ENCODE assay signal across 1 cellular context in the genomic region with DNA sequence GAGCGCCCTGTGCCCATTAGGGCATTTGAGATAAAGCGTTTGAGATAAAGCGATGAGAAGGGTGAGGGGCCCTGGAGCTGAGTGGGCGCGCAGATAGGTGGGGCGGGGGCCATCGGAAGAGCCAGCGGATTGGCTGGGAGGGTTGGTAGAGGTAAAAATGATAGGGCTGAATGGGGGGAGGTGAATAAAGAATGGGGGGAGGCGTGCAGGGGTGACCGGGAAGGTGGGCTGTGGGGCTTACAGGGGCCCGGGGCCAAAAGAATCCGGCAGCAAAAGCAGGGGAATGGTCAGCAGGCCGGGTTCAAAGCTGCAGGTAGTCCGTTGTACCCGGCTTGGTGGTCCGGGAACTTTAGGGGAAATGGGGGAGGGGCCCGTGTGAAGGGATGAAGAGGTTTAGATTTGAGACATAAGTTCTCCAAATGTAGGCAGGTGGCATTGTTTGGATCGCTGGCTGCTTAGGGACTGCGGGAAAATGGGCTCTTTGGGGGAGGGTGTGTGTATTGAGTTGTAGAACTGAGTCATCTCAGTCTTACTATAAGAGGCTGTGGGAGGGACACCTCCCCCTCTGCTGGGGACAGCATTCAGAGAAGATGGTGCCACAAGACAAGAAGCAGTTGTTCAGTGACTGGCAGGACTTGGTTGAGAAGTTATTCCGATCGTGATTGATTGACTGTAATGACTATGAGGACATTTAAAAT.
TF ChIP-seq lines count a peak whose summit lies in the region.

No MANE protein-coding gene starts in this region.

TF ChIP-seq in K562, 482 proteins besides CTCF, POLR2A, EP300 and RAD21 (continued from another document and continues in another):
- TF ChIP-seq, protein P1, sequence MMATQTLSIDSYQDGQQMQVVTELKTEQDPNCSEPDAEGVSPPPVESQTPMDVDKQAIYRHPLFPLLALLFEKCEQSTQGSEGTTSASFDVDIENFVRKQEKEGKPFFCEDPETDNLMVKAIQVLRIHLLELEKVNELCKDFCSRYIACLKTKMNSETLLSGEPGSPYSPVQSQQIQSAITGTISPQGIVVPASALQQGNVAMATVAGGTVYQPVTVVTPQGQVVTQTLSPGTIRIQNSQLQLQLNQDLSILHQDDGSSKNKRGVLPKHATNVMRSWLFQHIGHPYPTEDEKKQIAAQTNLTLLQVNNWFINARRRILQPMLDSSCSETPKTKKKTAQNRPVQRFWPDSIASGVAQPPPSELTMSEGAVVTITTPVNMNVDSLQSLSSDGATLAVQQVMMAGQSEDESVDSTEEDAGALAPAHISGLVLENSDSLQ (IDR thresholded peaks at IDR 0.05) = peak; percentile 87
- TF ChIP-seq ZNF644 (tag; IDR thresholded peaks at IDR 0.05; ENCODE audit: low read depth) (no peak), NCOA6 (IDR thresholded peaks at IDR 0.05) (no peak), ZNF124 (CRISPR knock-in tag; IDR thresholded peaks at IDR 0.05) (no peak), FIP1L1 (IDR thresholded peaks at IDR 0.05; ENCODE audit: low read depth, low read length, poor library complexity, severe bottlenecking) (peak; percentile 48), ATF7 (IDR thresholded peaks at IDR 0.05) (peak; percentile 39; the same call in 1 of the 2 replicates), SMARCC2 (IDR thresholded peaks at IDR 0.05; ENCODE audit: low read depth) (no peak), POLR2B (IDR thresholded peaks at IDR 0.05; ENCODE audit: low read depth, partially characterized antibody) (no peak), TAF9B (IDR thresholded peaks at IDR 0.05; ENCODE audit: partially characterized antibody) (peak; percentile 30), TAF7 (tag; IDR thresholded peaks at IDR 0.05) (no peak), SAFB (IDR thresholded peaks at IDR 0.05; ENCODE audit: borderline replicate concordance, low read depth, low read length) (no peak), TCF3 (CRISPR knock-in tag; IDR thresholded peaks at IDR 0.05) (peak; percentile 23; the same call in 1 of the 2 replicates), FOSL1 (tag; conservative IDR thresholded peaks at IDR 0.05) (peak; percentile 84), ZEB2 (IDR thresholded peaks at IDR 0.05) (0 out of 2 replicates have a peak, but pooled peaks have one; percentile 37), KDM1A (IDR thresholded peaks at IDR 0.05) (peak; percentile 57 to 72; a peak in 2 of 4 replicates), SMAD4 (CRISPR knock-in tag; conservative IDR thresholded peaks at IDR 0.05) (peak; percentile 20; the same call in 1 of the 2 replicates), FOXK1 (CRISPR knock-in tag; IDR thresholded peaks at IDR 0.05; ENCODE audit: borderline replicate concordance) (no peak), BMI1 (IDR thresholded peaks at IDR 0.05; ENCODE audit: low read length) (no peak), RBM39 (optimal IDR thresholded peaks at IDR 0.05; ENCODE audit: low read depth, low read length) (no peak)
- TF ChIP-seq, protein P2, sequence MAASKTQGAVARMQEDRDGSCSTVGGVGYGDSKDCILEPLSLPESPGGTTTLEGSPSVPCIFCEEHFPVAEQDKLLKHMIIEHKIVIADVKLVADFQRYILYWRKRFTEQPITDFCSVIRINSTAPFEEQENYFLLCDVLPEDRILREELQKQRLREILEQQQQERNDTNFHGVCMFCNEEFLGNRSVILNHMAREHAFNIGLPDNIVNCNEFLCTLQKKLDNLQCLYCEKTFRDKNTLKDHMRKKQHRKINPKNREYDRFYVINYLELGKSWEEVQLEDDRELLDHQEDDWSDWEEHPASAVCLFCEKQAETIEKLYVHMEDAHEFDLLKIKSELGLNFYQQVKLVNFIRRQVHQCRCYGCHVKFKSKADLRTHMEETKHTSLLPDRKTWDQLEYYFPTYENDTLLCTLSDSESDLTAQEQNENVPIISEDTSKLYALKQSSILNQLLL (CRISPR knock-in tag; IDR thresholded peaks at IDR 0.05; ENCODE audit: borderline replicate concordance) = no peak
- TF ChIP-seq, protein P3, sequence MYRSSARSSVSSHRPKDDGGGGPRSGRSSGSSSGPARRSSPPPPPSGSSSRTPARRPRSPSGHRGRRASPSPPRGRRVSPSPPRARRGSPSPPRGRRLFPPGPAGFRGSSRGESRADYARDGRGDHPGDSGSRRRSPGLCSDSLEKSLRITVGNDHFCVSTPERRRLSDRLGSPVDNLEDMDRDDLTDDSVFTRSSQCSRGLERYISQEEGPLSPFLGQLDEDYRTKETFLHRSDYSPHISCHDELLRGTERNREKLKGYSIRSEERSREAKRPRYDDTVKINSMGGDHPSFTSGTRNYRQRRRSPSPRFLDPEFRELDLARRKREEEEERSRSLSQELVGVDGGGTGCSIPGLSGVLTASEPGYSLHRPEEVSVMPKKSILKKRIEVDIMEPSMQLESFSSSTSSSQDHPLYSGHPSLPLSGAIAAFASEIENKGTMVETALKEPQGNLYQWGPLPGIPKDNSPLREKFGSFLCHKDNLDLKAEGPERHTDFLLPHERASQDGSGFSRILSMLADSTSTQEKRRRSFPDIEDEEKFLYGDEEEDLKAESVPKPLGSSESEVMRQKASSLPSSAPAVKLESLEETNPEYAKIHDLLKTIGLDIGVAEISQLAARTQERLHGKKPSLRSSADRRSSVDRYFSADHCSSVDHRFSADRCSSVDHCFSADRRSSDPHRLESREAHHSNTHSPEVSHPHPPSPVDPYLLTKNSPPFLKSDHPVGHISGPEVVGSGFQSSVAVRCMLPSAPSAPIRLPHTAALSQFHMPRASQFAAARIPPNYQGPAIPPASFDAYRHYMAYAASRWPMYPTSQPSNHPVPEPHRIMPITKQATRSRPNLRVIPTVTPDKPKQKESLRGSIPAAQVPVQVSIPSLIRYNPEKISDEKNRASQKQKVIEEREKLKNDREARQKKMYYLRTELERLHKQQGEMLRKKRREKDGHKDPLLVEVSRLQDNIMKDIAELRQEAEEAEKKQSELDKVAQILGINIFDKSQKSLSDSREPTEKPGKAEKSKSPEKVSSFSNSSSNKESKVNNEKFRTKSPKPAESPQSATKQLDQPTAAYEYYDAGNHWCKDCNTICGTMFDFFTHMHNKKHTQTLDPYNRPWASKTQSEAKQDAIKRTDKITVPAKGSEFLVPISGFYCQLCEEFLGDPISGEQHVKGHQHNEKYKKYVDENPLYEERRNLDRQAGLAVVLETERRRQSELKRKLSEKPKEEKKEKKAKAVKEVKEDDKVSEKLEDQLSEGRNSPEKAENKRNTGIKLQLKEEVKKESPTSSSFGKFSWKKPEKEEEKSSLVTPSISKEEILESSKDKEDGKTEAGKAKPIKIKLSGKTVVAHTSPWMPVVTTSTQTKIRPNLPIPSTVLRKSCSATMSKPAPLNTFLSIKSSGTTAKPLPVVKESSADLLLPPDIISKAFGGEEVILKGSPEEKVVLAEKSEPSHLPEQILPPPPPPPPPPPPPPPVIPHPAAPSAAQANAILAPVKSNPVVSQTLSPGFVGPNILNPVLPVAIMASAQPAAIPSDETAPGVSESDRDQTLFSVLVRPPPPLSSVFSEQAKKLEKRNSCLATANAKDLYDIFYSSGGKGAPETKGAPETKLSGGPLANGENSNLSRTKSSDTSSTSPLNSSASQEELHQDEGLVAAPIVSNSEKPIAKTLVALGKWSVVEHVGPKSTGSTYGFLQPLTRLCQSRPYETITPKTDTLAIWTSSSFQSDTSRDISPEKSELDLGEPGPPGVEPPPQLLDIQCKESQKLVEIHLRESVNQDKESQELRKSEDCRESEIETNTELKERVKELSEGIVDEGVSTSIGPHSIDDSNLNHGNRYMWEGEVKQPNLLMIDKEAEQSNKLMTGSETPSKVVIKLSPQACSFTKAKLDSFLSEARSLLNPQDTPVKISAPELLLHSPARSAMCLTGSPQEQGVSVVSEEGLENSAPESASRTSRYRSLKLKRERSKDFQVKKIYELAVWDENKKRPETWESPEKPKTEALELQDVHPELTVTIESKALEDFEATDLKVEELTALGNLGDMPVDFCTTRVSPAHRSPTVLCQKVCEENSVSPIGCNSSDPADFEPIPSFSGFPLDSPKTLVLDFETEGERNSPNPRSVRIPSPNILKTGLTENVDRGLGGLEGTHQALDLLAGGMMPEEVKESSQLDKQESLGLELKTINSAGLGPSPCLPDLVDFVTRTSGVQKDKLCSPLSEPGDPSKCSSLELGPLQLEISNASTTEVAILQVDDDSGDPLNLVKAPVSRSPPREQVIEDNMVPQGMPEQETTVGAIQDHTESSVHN (IDR thresholded peaks at IDR 0.05; ENCODE audit: borderline replicate concordance in 1 of 2, low read depth in 1 of 2) = no peak
- TF ChIP-seq, protein P4, sequence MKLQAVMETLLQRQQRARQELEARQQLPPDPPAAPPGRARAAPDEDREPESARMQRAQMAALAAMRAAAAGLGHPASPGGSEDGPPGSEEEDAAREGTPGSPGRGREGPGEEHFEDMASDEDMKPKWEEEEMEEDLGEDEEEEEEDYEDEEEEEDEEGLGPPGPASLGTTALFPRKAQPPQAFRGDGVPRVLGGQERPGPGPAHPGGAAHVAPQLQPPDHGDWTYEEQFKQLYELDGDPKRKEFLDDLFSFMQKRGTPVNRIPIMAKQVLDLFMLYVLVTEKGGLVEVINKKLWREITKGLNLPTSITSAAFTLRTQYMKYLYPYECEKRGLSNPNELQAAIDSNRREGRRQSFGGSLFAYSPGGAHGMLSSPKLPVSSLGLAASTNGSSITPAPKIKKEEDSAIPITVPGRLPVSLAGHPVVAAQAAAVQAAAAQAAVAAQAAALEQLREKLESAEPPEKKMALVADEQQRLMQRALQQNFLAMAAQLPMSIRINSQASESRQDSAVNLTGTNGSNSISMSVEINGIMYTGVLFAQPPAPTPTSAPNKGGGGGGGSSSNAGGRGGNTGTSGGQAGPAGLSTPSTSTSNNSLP (IDR thresholded peaks at IDR 0.05; ENCODE audit: borderline replicate concordance, low read depth, low read length) = 0 out of 2 replicates have a peak, but pooled peaks have one; percentile 45
- TF ChIP-seq, protein P5, sequence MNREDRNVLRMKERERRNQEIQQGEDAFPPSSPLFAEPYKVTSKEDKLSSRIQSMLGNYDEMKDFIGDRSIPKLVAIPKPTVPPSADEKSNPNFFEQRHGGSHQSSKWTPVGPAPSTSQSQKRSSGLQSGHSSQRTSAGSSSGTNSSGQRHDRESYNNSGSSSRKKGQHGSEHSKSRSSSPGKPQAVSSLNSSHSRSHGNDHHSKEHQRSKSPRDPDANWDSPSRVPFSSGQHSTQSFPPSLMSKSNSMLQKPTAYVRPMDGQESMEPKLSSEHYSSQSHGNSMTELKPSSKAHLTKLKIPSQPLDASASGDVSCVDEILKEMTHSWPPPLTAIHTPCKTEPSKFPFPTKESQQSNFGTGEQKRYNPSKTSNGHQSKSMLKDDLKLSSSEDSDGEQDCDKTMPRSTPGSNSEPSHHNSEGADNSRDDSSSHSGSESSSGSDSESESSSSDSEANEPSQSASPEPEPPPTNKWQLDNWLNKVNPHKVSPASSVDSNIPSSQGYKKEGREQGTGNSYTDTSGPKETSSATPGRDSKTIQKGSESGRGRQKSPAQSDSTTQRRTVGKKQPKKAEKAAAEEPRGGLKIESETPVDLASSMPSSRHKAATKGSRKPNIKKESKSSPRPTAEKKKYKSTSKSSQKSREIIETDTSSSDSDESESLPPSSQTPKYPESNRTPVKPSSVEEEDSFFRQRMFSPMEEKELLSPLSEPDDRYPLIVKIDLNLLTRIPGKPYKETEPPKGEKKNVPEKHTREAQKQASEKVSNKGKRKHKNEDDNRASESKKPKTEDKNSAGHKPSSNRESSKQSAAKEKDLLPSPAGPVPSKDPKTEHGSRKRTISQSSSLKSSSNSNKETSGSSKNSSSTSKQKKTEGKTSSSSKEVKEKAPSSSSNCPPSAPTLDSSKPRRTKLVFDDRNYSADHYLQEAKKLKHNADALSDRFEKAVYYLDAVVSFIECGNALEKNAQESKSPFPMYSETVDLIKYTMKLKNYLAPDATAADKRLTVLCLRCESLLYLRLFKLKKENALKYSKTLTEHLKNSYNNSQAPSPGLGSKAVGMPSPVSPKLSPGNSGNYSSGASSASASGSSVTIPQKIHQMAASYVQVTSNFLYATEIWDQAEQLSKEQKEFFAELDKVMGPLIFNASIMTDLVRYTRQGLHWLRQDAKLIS (CRISPR knock-in tag; IDR thresholded peaks at IDR 0.05) = no peak
- TF ChIP-seq, protein P6, sequence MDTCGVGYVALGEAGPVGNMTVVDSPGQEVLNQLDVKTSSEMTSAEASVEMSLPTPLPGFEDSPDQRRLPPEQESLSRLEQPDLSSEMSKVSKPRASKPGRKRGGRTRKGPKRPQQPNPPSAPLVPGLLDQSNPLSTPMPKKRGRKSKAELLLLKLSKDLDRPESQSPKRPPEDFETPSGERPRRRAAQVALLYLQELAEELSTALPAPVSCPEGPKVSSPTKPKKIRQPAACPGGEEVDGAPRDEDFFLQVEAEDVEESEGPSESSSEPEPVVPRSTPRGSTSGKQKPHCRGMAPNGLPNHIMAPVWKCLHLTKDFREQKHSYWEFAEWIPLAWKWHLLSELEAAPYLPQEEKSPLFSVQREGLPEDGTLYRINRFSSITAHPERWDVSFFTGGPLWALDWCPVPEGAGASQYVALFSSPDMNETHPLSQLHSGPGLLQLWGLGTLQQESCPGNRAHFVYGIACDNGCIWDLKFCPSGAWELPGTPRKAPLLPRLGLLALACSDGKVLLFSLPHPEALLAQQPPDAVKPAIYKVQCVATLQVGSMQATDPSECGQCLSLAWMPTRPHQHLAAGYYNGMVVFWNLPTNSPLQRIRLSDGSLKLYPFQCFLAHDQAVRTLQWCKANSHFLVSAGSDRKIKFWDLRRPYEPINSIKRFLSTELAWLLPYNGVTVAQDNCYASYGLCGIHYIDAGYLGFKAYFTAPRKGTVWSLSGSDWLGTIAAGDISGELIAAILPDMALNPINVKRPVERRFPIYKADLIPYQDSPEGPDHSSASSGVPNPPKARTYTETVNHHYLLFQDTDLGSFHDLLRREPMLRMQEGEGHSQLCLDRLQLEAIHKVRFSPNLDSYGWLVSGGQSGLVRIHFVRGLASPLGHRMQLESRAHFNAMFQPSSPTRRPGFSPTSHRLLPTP (IDR thresholded peaks at IDR 0.05; ENCODE audit: borderline replicate concordance, extremely low read depth, insufficient read length) = no peak
- TF ChIP-seq, protein P7, sequence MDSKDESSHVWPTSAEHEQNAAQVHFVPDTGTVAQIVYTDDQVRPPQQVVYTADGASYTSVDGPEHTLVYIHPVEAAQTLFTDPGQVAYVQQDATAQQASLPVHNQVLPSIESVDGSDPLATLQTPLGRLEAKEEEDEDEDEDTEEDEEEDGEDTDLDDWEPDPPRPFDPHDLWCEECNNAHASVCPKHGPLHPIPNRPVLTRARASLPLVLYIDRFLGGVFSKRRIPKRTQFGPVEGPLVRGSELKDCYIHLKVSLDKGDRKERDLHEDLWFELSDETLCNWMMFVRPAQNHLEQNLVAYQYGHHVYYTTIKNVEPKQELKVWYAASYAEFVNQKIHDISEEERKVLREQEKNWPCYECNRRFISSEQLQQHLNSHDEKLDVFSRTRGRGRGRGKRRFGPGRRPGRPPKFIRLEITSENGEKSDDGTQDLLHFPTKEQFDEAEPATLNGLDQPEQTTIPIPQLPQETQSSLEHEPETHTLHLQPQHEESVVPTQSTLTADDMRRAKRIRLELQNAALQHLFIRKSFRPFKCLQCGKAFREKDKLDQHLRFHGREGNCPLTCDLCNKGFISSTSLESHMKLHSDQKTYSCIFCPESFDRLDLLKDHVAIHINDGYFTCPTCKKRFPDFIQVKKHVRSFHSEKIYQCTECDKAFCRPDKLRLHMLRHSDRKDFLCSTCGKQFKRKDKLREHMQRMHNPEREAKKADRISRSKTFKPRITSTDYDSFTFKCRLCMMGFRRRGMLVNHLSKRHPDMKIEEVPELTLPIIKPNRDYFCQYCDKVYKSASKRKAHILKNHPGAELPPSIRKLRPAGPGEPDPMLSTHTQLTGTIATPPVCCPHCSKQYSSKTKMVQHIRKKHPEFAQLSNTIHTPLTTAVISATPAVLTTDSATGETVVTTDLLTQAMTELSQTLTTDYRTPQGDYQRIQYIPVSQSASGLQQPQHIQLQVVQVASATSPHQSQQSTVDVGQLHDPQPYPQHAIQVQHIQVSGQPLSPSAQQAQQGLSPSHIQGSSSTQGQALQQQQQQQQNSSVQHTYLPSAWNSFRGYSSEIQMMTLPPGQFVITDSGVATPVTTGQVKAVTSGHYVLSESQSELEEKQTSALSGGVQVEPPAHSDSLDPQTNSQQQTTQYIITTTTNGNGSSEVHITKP (IDR thresholded peaks at IDR 0.05; ENCODE audit: partially characterized antibody) = peak; percentile 44
